8 cellular contexts compared by ENCODE assay signal in genomic region chr19:5803752-5804515, GRCh38. TPM values are rescaled to one million over a fixed set of nuclear protein-coding genes. Genes with fewer than 3 reads are reported as not detected.
DNase-seq lines count a peak whose midpoint lies in the region; ATAC-seq lines count a peak whose summit lies in the region.

No MANE protein-coding gene starts in this region.

- no peak overlapping the region for H2BK5ac ChIP-seq in mesenchymal stem cell (ENCODE audit: low read depth, low read length, poor library complexity, severe bottlenecking)

- H3K9me3 ChIP-seq in ectodermal cell (ENCODE audit: control insufficient read depth, low read length) = no peaks in the 10 kb centered on the region
- no peaks in the 10 kb centered on the region for H3K9me3 ChIP-seq in mesenchymal stem cell (ENCODE audit: control insufficient read depth, low read length)

- H3K4me1 ChIP-seq in ACC112 (ENCODE audit: control insufficient read depth, insufficient read depth, low read length, unreplicated experiment) (peaks cover 3% of the 10 kb centered on the region), ectodermal cell (ENCODE audit: control insufficient read depth, insufficient read depth, low read length) (peaks cover 8% of the 10 kb centered on the region), mesenchymal stem cell (ENCODE audit: control insufficient read depth, insufficient read depth, low read depth, low read length) (peaks cover 17% of the 10 kb centered on the region)

- H3K27me3 ChIP-seq in ACC112 (ENCODE audit: insufficient read depth, low read length) = peaks cover 18% of the 10 kb centered on the region
- H3K27me3 ChIP-seq in ectodermal cell (ENCODE audit: control insufficient read depth, insufficient read depth, low read length, poor library complexity, severe bottlenecking) = peaks cover 25% of the 10 kb centered on the region
- peaks cover 33 to 53% of the 10 kb centered on the region in 2 experiments for H3K27me3 ChIP-seq in mesenchymal stem cell (ENCODE audit: control insufficient read depth in 1 of 2, insufficient read depth in 1 of 2, low read length in 2 of 2)

- no peaks in the 10 kb centered on the region for H3K79me1 ChIP-seq in mesenchymal stem cell (replicated peaks; ENCODE audit: low read length, poor library complexity, severe bottlenecking)

- 4 to 5% methylated on average over 54 of the region's 54 CpGs for WGBS in ectodermal cell, 2 experiments
- WGBS in mesenchymal stem cell = 4% methylated on average over 54 of the region's 54 CpGs

- POLR2A ChIA-PET in activated CD4-positive, alpha-beta memory T cell treated with anti-CD3 and anti-CD28 coated beads for 36 hours (lab: Charles Lee) = interaction anchor here (1.0 to 2.1 kb wide), 7 partner anchors 8 to 113 kb away, joined by 3 to 21 read pairs (median 5); partner anchors contain the start of genes CATSPERD, DUS3L, LONP1 and NDUFA11

- no peak overlapping the region for H2BK120ac ChIP-seq in mesenchymal stem cell (ENCODE audit: low read depth, low read length)

- H3K79me2 ChIP-seq in ACC112 (ENCODE audit: control insufficient read depth, insufficient read depth, low read length, unreplicated experiment) = no peaks in the 10 kb centered on the region

- H3K18ac ChIP-seq in mesenchymal stem cell (ENCODE audit: low read depth in 1 of 2, low read length in 2 of 2) = peak overlapping the region; percentile 0 to 85

- H4K91ac ChIP-seq in mesenchymal stem cell (ENCODE audit: low read length) = peak overlapping the region; percentile 1

- H3K27me3 Mint-ChIP-seq in activated CD4-positive, alpha-beta memory T cell treated with anti-CD3 and anti-CD28 coated beads for 36 hours = peaks cover 22% of the 10 kb centered on the region

- H3K4ac ChIP-seq in mesenchymal stem cell (ENCODE audit: low read depth in 1 of 2, low read length in 2 of 2) = peak overlapping the region in 1 of 2 experiments; percentile 37

- H3K14ac ChIP-seq in mesenchymal stem cell (ENCODE audit: low read length in 2 of 2) = peak overlapping the region in 1 of 2 experiments; percentile 92

- H3K36me3 Mint-ChIP-seq in activated CD4-positive, alpha-beta memory T cell treated with anti-CD3 and anti-CD28 coated beads for 36 hours = no peaks in the 10 kb centered on the region

- peak overlapping the region in 1 of 2 experiments; percentile 59 for H2BK12ac ChIP-seq in mesenchymal stem cell (ENCODE audit: low read length in 2 of 2)

- no peak overlapping the region for H3K27ac Mint-ChIP-seq in activated CD4-positive, alpha-beta memory T cell treated with anti-CD3 and anti-CD28 coated beads for 36 hours

- peak overlapping the region; percentile 76 for H3K4me2 ChIP-seq in mesenchymal stem cell (ENCODE audit: low read length, poor library complexity, severe bottlenecking)

- H3K9me3 Mint-ChIP-seq in activated CD4-positive, alpha-beta memory T cell treated with anti-CD3 and anti-CD28 coated beads for 36 hours = no peaks in the 10 kb centered on the region

- no peak overlapping the region for H2AK5ac ChIP-seq in mesenchymal stem cell (ENCODE audit: low read length, severe bottlenecking)

- peak; percentile 82 for ATAC-seq in GM18909 (IDR thresholded peaks at IDR 0.05; ENCODE audit: poor library complexity, unreplicated experiment)

- H4K8ac ChIP-seq in mesenchymal stem cell (ENCODE audit: low read length) = peak overlapping the region; percentile 10

- H3K23ac ChIP-seq in mesenchymal stem cell (ENCODE audit: low read length in 2 of 2) = peak overlapping the region in 1 of 2 experiments; percentile 94

- peak overlapping the region; percentile 65 for H2BK15ac ChIP-seq in mesenchymal stem cell (ENCODE audit: low read depth, poor library complexity, severe bottlenecking)

- peaks cover 21% of the 10 kb centered on the region for H3K4me1 Mint-ChIP-seq in activated CD4-positive, alpha-beta memory T cell treated with anti-CD3 and anti-CD28 coated beads for 36 hours (ENCODE audit: low read depth)

- peak overlapping the region; percentile 66 for H3K4me3 Mint-ChIP-seq in activated CD4-positive, alpha-beta memory T cell treated with anti-CD3 and anti-CD28 coated beads for 36 hours

- DNase-seq in HPDE6-E6E7 (ENCODE audit: extremely low spot score) = peak; percentile 96
- peak; percentile 76 for DNase-seq in NCI-H82 treated with DMSO at 0.1 percent for 48 hours (lab: John Stamatoyannopoulos, UW; ENCODE audit: unreplicated experiment)
- peak; percentile 97 for DNase-seq in activated CD4-positive, alpha-beta memory T cell treated with anti-CD3 and anti-CD28 coated beads for 36 hours
- peak; percentile 92 for DNase-seq in mesenchymal stem cell
- peak; percentile 91 to 92 for DNase-seq in stimulated activated CD8-positive, alpha-beta memory T cell treated with anti-CD3 and anti-CD28 coated beads, Interleukin-15, amount 100 ng/mL, for 48 hours (ENCODE audit: low read depth in 2 of 2)

- no peak overlapping the region for H3K27ac ChIP-seq in ACC112 (ENCODE audit: low read depth, low read length)
- no peak overlapping the region for H3K27ac ChIP-seq in ectodermal cell (ENCODE audit: insufficient read depth, low read depth, low read length, poor library complexity, severe bottlenecking)
- no peak overlapping the region for H3K27ac ChIP-seq in mesenchymal stem cell (ENCODE audit: low read length, poor library complexity, severe bottlenecking)

- intact Hi-C loops in activated CD4-positive, alpha-beta memory T cell treated with anti-CD3 and anti-CD28 coated beads for 36 hours (cut with micrococcal nuclease) = loop anchor here (1.0 to 2.0 kb wide), 2 partner anchors 25 to 218 kb away; no protein-coding TSS in a partner anchor

- no peak overlapping the region for H2AFZ ChIP-seq in ACC112 (ENCODE audit: low read length, unreplicated experiment)
- H2AFZ ChIP-seq in mesenchymal stem cell (ENCODE audit: low read depth, low read length) = peak overlapping the region; percentile 83

- peak overlapping the region; percentile 69 for H3K9ac ChIP-seq in mesenchymal stem cell (ENCODE audit: low read length)

- H3K36me3 ChIP-seq in ACC112 (ENCODE audit: insufficient read depth, low read length) (no peaks in the 10 kb centered on the region), ectodermal cell (ENCODE audit: control insufficient read depth, insufficient read depth, low read length) (no peaks in the 10 kb centered on the region), mesenchymal stem cell (ENCODE audit: control insufficient read depth in 1 of 2, insufficient read depth in 2 of 2, low read depth in 1 of 2, low read length in 2 of 2) (no peaks in the 10 kb centered on the region)

- CTCF ChIA-PET in activated CD4-positive, alpha-beta memory T cell treated with anti-CD3 and anti-CD28 coated beads for 36 hours (lab: Charles Lee) = interaction anchor here (0.6 to 2.8 kb wide), 62 partner anchors 9 to 324 kb away, joined by 3 to 84 read pairs (median 5); partner anchors contain the start of genes CATSPERD, DUS3L, LONP1 and NDUFA11

- H3K4me3 ChIP-seq in ACC112 (ENCODE audit: low read depth, low read length) = peak overlapping the region; percentile 70
- peak overlapping the region; percentile 27 for H3K4me3 ChIP-seq in ectodermal cell (ENCODE audit: insufficient read depth, low read depth, low read length)
- H3K4me3 ChIP-seq in mesenchymal stem cell (ENCODE audit: insufficient read depth in 1 of 2, low read depth in 1 of 2, low read length in 2 of 2) = peak overlapping the region; percentile 43 to 76

RNA-seq across cellular contexts. Expression of gene NRTN, which starts 0.9 kb away (rescaled TPM):
- total RNA-seq in activated CD4-positive, alpha-beta memory T cell treated with anti-CD3 and anti-CD28 coated beads for 36 hours = under 1 TPM; 0.22 to 0.97 TPM
- polyA plus RNA-seq in ectodermal cell (2013, experiment 1 of 4) = 9.2 TPM
- 10.3 TPM for polyA plus RNA-seq in ectodermal cell (2013, experiment 2 of 4)
- 9.6 TPM for polyA plus RNA-seq in ectodermal cell (2013, experiment 3 of 4)
- polyA plus RNA-seq in ectodermal cell (2013, experiment 4 of 4) = 11.0 TPM
- 2.1 TPM for polyA plus RNA-seq in mesenchymal stem cell (2013, experiment 1 of 2)
- polyA plus RNA-seq in mesenchymal stem cell (2013, experiment 2 of 2) = 2.2 TPM

RNA-seq across cellular contexts. Expression of gene DUS3L, which starts 13.0 kb away (rescaled TPM):
- 10 to 100 TPM; 41.9 to 44.4 TPM for total RNA-seq in activated CD4-positive, alpha-beta memory T cell treated with anti-CD3 and anti-CD28 coated beads for 36 hours
- polyA plus RNA-seq in ectodermal cell (2013, experiment 1 of 4) = 26.6 TPM
- polyA plus RNA-seq in ectodermal cell (2013, experiment 2 of 4) = 25.0 TPM
- 31.2 TPM for polyA plus RNA-seq in ectodermal cell (2013, experiment 3 of 4)
- 20.7 TPM for polyA plus RNA-seq in ectodermal cell (2013, experiment 4 of 4)
- 14.3 TPM for polyA plus RNA-seq in mesenchymal stem cell (2013, experiment 1 of 2)
- polyA plus RNA-seq in mesenchymal stem cell (2013, experiment 2 of 2) = 12.7 TPM

RNA-seq across cellular contexts. Expression of gene PRR22, which starts 19.4 kb away (rescaled TPM):
- 1 to 10 TPM; 2.2 to 2.6 TPM for total RNA-seq in activated CD4-positive, alpha-beta memory T cell treated with anti-CD3 and anti-CD28 coated beads for 36 hours
- 2.1 TPM for polyA plus RNA-seq in ectodermal cell (2013, experiment 1 of 4)
- polyA plus RNA-seq in ectodermal cell (2013, experiment 2 of 4) = 4.1 TPM
- polyA plus RNA-seq in ectodermal cell (2013, experiment 3 of 4) = 1.8 TPM
- 1.9 TPM for polyA plus RNA-seq in ectodermal cell (2013, experiment 4 of 4)
- 1.4 TPM for polyA plus RNA-seq in mesenchymal stem cell (2013, experiment 1 of 2)
- polyA plus RNA-seq in mesenchymal stem cell (2013, experiment 2 of 2) = 1.5 TPM

RNA-seq across cellular contexts. Expression of gene FUT6, which starts 35.6 kb away (rescaled TPM):
- not detected for total RNA-seq in activated CD4-positive, alpha-beta memory T cell treated with anti-CD3 and anti-CD28 coated beads for 36 hours
- not detected for polyA plus RNA-seq in ectodermal cell (2013, experiment 1 of 4)
- not detected for polyA plus RNA-seq in ectodermal cell (2013, experiment 2 of 4)
- polyA plus RNA-seq in ectodermal cell (2013, experiment 3 of 4) = not detected
- polyA plus RNA-seq in ectodermal cell (2013, experiment 4 of 4) = not detected
- not detected for polyA plus RNA-seq in mesenchymal stem cell (2013, experiment 1 of 2)
- not detected for polyA plus RNA-seq in mesenchymal stem cell (2013, experiment 2 of 2)

RNA-seq across cellular contexts. Expression of gene FUT3, which starts 47.3 kb away (rescaled TPM):
- total RNA-seq in activated CD4-positive, alpha-beta memory T cell treated with anti-CD3 and anti-CD28 coated beads for 36 hours = not detected
- not detected for polyA plus RNA-seq in ectodermal cell (2013, experiment 1 of 4)
- 0.37 TPM for polyA plus RNA-seq in ectodermal cell (2013, experiment 2 of 4)
- polyA plus RNA-seq in ectodermal cell (2013, experiment 3 of 4) = 0.27 TPM
- polyA plus RNA-seq in ectodermal cell (2013, experiment 4 of 4) = 0.36 TPM
- not detected for polyA plus RNA-seq in mesenchymal stem cell (2013, experiment 1 of 2)
- not detected for polyA plus RNA-seq in mesenchymal stem cell (2013, experiment 2 of 2)
